20 cellular contexts compared by ENCODE assay signal in the genomic region with DNA sequence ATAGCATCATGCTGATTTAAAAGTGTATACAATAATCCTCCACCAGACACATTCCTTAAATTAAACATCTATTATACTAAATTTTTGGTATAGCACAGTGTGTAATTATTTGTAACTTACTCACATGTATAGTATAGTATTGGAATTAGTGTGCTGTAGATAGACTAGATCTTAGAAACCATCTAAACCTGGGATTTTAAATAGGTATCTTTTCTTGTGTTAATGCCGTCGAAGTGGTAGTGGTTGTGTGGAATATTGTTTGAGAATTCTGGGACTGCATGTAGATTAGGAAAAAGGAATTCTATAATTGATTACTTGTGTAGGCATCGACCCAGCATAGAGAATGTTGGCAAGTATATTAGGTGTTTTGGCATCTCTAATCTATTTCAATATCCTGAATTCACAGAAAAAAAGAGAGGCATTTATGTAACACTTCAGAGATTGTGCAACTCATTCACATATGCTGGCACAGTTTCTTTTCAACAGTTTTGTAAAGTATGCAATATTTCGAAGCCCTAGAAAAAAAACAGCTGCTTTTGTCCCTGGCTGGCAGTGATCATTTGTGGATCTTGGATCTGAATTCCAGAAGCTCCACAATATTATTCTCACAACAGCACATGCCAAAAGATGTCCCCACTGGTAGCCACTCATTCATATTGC.
A peak's percentile ranks its signal among the peaks of the same experiment; 100 is the strongest.
DNase-seq lines count a peak whose midpoint lies in the region; ATAC-seq, FAIRE-seq and TF ChIP-seq lines count a peak whose summit lies in the region.
"Had no signal": no experiment of that assay in that cellular context is flagged by ENCODE, and none has a peak within 500 bp of the region (broad histone marks: within the 10 kb centered on the region; RNA-seq: fewer than 3 reads in every experiment).

No MANE protein-coding gene starts in this region.

- no peaks in the 10 kb centered on the region for H3K27me3 Mint-ChIP-seq in Calu3 (ENCODE audit: unreplicated experiment)
- H3K27me3 Mint-ChIP-seq: brain had no signal

- H3K4me3 ChIP-seq in IMR-90 (ENCODE audit: insufficient read depth, low read depth, low read length) (no peak overlapping the region), choroid plexus epithelial cell (ENCODE audit: low read depth, low read length) (no peak overlapping the region), HepG2 (replicated peaks in 1 of 3; ENCODE audit: insufficient read depth in 1 of 3, low read depth in 2 of 3, low read length in 3 of 3) (no peak overlapping the region)
- H3K4me3 ChIP-seq: neural progenitor cell, SJCRH30, tibial nerve had no signal

- H4K20me1 ChIP-seq in IMR-90 (ENCODE audit: insufficient read depth, low read length) (no peaks in the 10 kb centered on the region), HepG2 (ENCODE audit: insufficient read depth, low read length) (no peaks in the 10 kb centered on the region)

- H3K4me1 ChIP-seq in IMR-90 (ENCODE audit: control insufficient read depth, insufficient read depth, low read length) (no peaks in the 10 kb centered on the region; the same call in 1 of the 2 replicates), HepG2 (ENCODE audit: insufficient read depth, low read length) (peaks cover 15% of the 10 kb centered on the region), foreskin keratinocyte (no peaks in the 10 kb centered on the region)
- H3K4me1 ChIP-seq: neural progenitor cell, tibial nerve had no signal

- H3K9me1 ChIP-seq in IMR-90 (ENCODE audit: insufficient read depth, low read length), result no peaks in the 10 kb centered on the region

- no peak overlapping the region for H3K18ac ChIP-seq in IMR-90 (ENCODE audit: low read depth, low read length)

- no peak for ATAC-seq in IMR-90 (ENCODE audit: low read depth)
- no peak for ATAC-seq in HepG2
- ATAC-seq in GM18505 (IDR thresholded peaks at IDR 0.05; ENCODE audit: unreplicated experiment), result no peak
- no peak for ATAC-seq in foreskin keratinocyte

- H3K27me3 ChIP-seq in IMR-90 (ENCODE audit: control insufficient read depth, insufficient read depth, low read length) (no peaks in the 10 kb centered on the region), HepG2 (ENCODE audit: control insufficient read depth in 1 of 2, insufficient read depth in 2 of 2, low read length in 2 of 2) (no peaks in the 10 kb centered on the region), foreskin keratinocyte (no peaks in the 10 kb centered on the region)
- H3K27me3 ChIP-seq: neural progenitor cell, SJCRH30, tibial nerve had no signal

- H3K56ac ChIP-seq in IMR-90 (ENCODE audit: extremely low read depth, insufficient read depth, low read length), result no peak overlapping the region

- no peak overlapping the region for H4K8ac ChIP-seq in IMR-90 (ENCODE audit: low read depth in 2 of 2, low read length in 2 of 2)

- no peak overlapping the region for H3K14ac ChIP-seq in IMR-90 (replicated peaks; ENCODE audit: low read depth, low read length)

- H3K79me1 ChIP-seq in IMR-90 (ENCODE audit: low read depth in 1 of 2, low read length in 2 of 2), result no peaks in the 10 kb centered on the region

- H3K23ac ChIP-seq in IMR-90 (ENCODE audit: low read depth, low read length), result no peak overlapping the region

- H2AK5ac ChIP-seq in IMR-90 (ENCODE audit: low read depth, low read length), result no peak overlapping the region

- CTCF ChIA-PET in IMR-90 (lab: Yijun Ruan, JAX) (no interaction called here), HepG2 (lab: Yijun Ruan, JAX; ENCODE audit: low intra/inter-chr PET ratio, low total read pairs) (no interaction called here), Calu3 (lab: Charles Lee) (interaction anchor here (1.3 kb wide), 1 partner anchor 8 kb away, joined by 5 read pairs; no protein-coding TSS in a partner anchor)

- peaks cover 20% of the 10 kb centered on the region for H3K4me1 Mint-ChIP-seq in Calu3 (ENCODE audit: low read depth, unreplicated experiment)
- H3K4me1 Mint-ChIP-seq: brain had no signal

- H3K4me2 ChIP-seq in IMR-90 (ENCODE audit: low read depth, low read length), result no peak overlapping the region
- H3K4me2 ChIP-seq in HepG2 (ENCODE audit: low read depth, low read length), result no peak overlapping the region
- H3K4me2 ChIP-seq: neural progenitor cell had no signal

- intact Hi-C loops in IMR-90 (cut with micrococcal nuclease) (no loop called here), HepG2 (cut with micrococcal nuclease; ENCODE audit: unreplicated experiment) (no loop called here), Calu3 (cut with micrococcal nuclease; ENCODE audit: unreplicated experiment) (no loop called here)

- no peaks in the 10 kb centered on the region for H3K36me3 Mint-ChIP-seq in Calu3 (ENCODE audit: insufficient read depth, unreplicated experiment)
- H3K36me3 Mint-ChIP-seq: activated naive CD4-positive, alpha-beta T cell treated with anti-CD3 and anti-CD28 coated beads, Interleukin-2, amount 50 U/mL, for 24 hours; brain; mesothelial cell of epicardium; neural progenitor cell had no signal

- H3K27ac ChIP-seq in IMR-90 (ENCODE audit: insufficient read depth, low read length) (no peak overlapping the region), HepG2 (ENCODE audit: extremely low read length, insufficient read depth, low read length) (no peak overlapping the region), foreskin keratinocyte (no peak overlapping the region)
- H3K27ac ChIP-seq: neural progenitor cell, SJCRH30, tibial nerve had no signal

- no peak for FAIRE-seq in HepG2 (lab: Jason Lieb, UNC)
- FAIRE-seq: keratinocyte had no signal

- no peak overlapping the region for H2BK120ac ChIP-seq in IMR-90 (ENCODE audit: low read depth, low read length)

- peaks cover 2% of the 10 kb centered on the region for H3K9me3 Mint-ChIP-seq in Calu3 (ENCODE audit: low read depth, unreplicated experiment)
- H3K9me3 Mint-ChIP-seq: activated naive CD4-positive, alpha-beta T cell treated with anti-CD3 and anti-CD28 coated beads, Interleukin-2, amount 50 U/mL, for 24 hours; activated T-cell treated with anti-CD3 and anti-CD28 coated beads, Interleukin-2, amount 50 U/mL, for 24 hours; neural progenitor cell had no signal

- H2AFZ ChIP-seq in IMR-90 (replicated peaks; ENCODE audit: low read length, poor library complexity) (no peak overlapping the region), HepG2 (ENCODE audit: low read length) (no peak overlapping the region)
- H2AFZ ChIP-seq: neural progenitor cell had no signal

- H3K36me3 ChIP-seq in IMR-90 (ENCODE audit: control insufficient read depth, insufficient read depth, low read length), result no peaks in the 10 kb centered on the region
- no peaks in the 10 kb centered on the region for H3K36me3 ChIP-seq in HepG2 (replicated peaks in 1 of 2; ENCODE audit: control insufficient read depth in 1 of 2, insufficient read depth in 2 of 2, low read length in 2 of 2)
- H3K36me3 ChIP-seq: neural progenitor cell, SJCRH30, tibial nerve had no signal

- H2BK15ac ChIP-seq in IMR-90 (ENCODE audit: low read depth, low read length), result no peak overlapping the region

- BruUV-seq in IMR-90 (replicated peaks; lab: Mats Ljungman, UMichigan), result no TSS peak
- no TSS peak for BruUV-seq in HepG2 (replicated peaks; lab: Mats Ljungman, UMichigan)
- BruUV-seq in Calu3 (replicated peaks; lab: Mats Ljungman, UMichigan), result no TSS peak

- no peak overlapping the region for H4K5ac ChIP-seq in IMR-90 (ENCODE audit: low read depth, low read length)

- H4K91ac ChIP-seq in IMR-90 (ENCODE audit: insufficient read depth, low read depth, low read length), result no peak overlapping the region

- H2BK20ac ChIP-seq in IMR-90 (ENCODE audit: low read depth, low read length), result no peak overlapping the region

- no peak overlapping the region for H3K4me3 Mint-ChIP-seq in Calu3 (ENCODE audit: low read depth, unreplicated experiment)
- H3K4me3 Mint-ChIP-seq: activated naive CD4-positive, alpha-beta T cell treated with anti-CD3 and anti-CD28 coated beads, Interleukin-2, amount 50 U/mL, for 24 hours; activated T-cell treated with anti-CD3 and anti-CD28 coated beads, Interleukin-2, amount 50 U/mL, for 24 hours; brain; mesothelial cell of epicardium; neural progenitor cell had no signal

- POLR2A ChIA-PET in IMR-90 (lab: Charles Lee; ENCODE audit: unreplicated experiment), result no interaction called here
- POLR2A ChIA-PET in HepG2 (lab: Yijun Ruan, JAX), result no interaction called here

- H3K9ac ChIP-seq in IMR-90 (ENCODE audit: low read depth, low read length) (no peak overlapping the region), HepG2 (ENCODE audit: insufficient read depth, low read depth, low read length) (no peak overlapping the region)
- H3K9ac ChIP-seq: neural progenitor cell had no signal

- H3K4ac ChIP-seq in IMR-90 (ENCODE audit: low read depth, low read length), result no peak overlapping the region

- peak; percentile 24 for DNase-seq in AG08395 (ENCODE audit: low spot score)
- no peak for DNase-seq in IMR-90
- DNase-seq in choroid plexus epithelial cell (ENCODE audit: low read depth), result peak; percentile 58
- no peak for DNase-seq in HepG2 (ENCODE audit: low spot score)
- no peak for DNase-seq in glomerular visceral epithelial cell (ENCODE audit: extremely low spot score)
- no peak for DNase-seq in foreskin keratinocyte
- no peak for DNase-seq in Calu3
- DNase-seq: activated CD4-positive, alpha-beta T cell treated with anti-CD3 and anti-CD28 coated beads, Interleukin-2, amount 50 U/mL, for 48 hours; activated T-cell treated with anti-CD3 and anti-CD28 coated beads, Interleukin-2, amount 50 U/mL, for 24 hours; NCI-H1092; NCI-H524; SJCRH30; stimulated activated naive CD4-positive, alpha-beta T cell had no signal

- TF ChIP-seq RAD21 in IMR-90 (IDR thresholded peaks at IDR 0.05; ENCODE audit: low read length) (no peak), HepG2 (CRISPR knock-in tag; IDR thresholded peaks at IDR 0.05) (no peak)

- no peak overlapping the region for H2BK5ac ChIP-seq in IMR-90 (ENCODE audit: low read depth, low read length, poor library complexity, severe bottlenecking)

- TF ChIP-seq EP300 in HepG2 (IDR thresholded peaks at IDR 0.05; ENCODE audit: low read depth in 2 of 2, low read length in 2 of 2) (no peak), HepG2 (CRISPR knock-in tag; IDR thresholded peaks at IDR 0.05; ENCODE audit: borderline replicate concordance) (no peak)

- no peak for TF ChIP-seq CTCF in IMR-90 (conservative IDR thresholded peaks at IDR 0.05; ENCODE audit: low read depth, low read length)
- no peak for TF ChIP-seq CTCF in choroid plexus epithelial cell (conservative IDR thresholded peaks at IDR 0.05; ENCODE audit: low read depth, low read length)
- no peak for TF ChIP-seq CTCF in HepG2 (CRISPR knock-in tag; IDR thresholded peaks at IDR 0.05)
- no peak for TF ChIP-seq CTCF in foreskin keratinocyte (conservative IDR thresholded peaks at IDR 0.05)
- TF ChIP-seq CTCF in Calu3 (IDR thresholded peaks at IDR 0.05; ENCODE audit: unreplicated experiment), result no peak

- WGBS in IMR-90 (ENCODE audit: extremely low coverage in 2 of 2, insufficient read length in 1 of 2), 2 experiments, result no CpG with 5 or more reads among the region's 4 CpGs
- 94% methylated on average over 4 of the region's 4 CpGs for WGBS in HepG2 (ENCODE audit: low lambda C conversion rate)

- in situ Hi-C loops in IMR-90 (cut with MboI; ENCODE audit: low sequenced_read_pairs), result no loop called here
- in situ Hi-C loops in HepG2 (cut with HindIII; ENCODE audit: extremely low pct_ligation_motif_present, low pct_unique_long_range_greater_than_20kb), result no loop called here

- no peaks in the 10 kb centered on the region for H3K79me2 ChIP-seq in HepG2 (ENCODE audit: insufficient read depth, low read length)

- H3K27ac Mint-ChIP-seq in Calu3 (ENCODE audit: unreplicated experiment), result no peak overlapping the region
- H3K27ac Mint-ChIP-seq: activated naive CD4-positive, alpha-beta T cell treated with anti-CD3 and anti-CD28 coated beads, Interleukin-2, amount 50 U/mL, for 24 hours; activated T-cell treated with anti-CD3 and anti-CD28 coated beads, Interleukin-2, amount 50 U/mL, for 24 hours; mesothelial cell of epicardium had no signal

- H2AK9ac ChIP-seq in IMR-90 (replicated peaks; ENCODE audit: low read depth, low read length, poor library complexity), result no peak overlapping the region

- H3K9me3 ChIP-seq in IMR-90 (ENCODE audit: control insufficient read depth, insufficient read depth, low read length), result no peaks in the 10 kb centered on the region; the same call in none of the 2 replicates
- H3K9me3 ChIP-seq in HepG2 (ENCODE audit: low read length), result no peaks in the 10 kb centered on the region
- H3K9me3 ChIP-seq: SJCRH30 had no signal

- no peak for TF ChIP-seq POLR2A in IMR-90 (IDR thresholded peaks at IDR 0.05; ENCODE audit: low read depth, low read length)
- no peak for TF ChIP-seq POLR2A in HepG2 (IDR thresholded peaks at IDR 0.05; ENCODE audit: insufficient read depth in 1 of 2, low read depth in 2 of 2, low read length in 2 of 2)
- no peak for TF ChIP-seq POLR2A in GM18505 (IDR thresholded peaks at IDR 0.05; ENCODE audit: borderline replicate concordance, extremely low read depth, insufficient read depth, insufficient read length)

- dilution Hi-C loops in IMR-90 (cut with HindIII; ENCODE audit: low sequenced_read_pairs, unreplicated experiment), result no loop called here

Comparison
In these comparisons a context has a peak if more than half of its experiments do, and no peak if none do; other contexts are left out.
1. DNase-seq: peak in AG08395 (single experiment) and choroid plexus epithelial cell (single experiment); none in IMR-90 (single experiment), HepG2 (single experiment), glomerular visceral epithelial cell (single experiment), foreskin keratinocyte (0 of 2) and Calu3 (single experiment).